Comparison of ENCODE assay signal across 26 cellular contexts in genomic region chr17:13228711-13229110, GRCh38.
A peak's percentile ranks its signal among the peaks of the same experiment; 100 is the strongest.
DNase-seq lines count a peak whose midpoint lies in the region; ATAC-seq, FAIRE-seq and TF ChIP-seq lines count a peak whose summit lies in the region.
"Had no signal": no experiment of that assay in that cellular context is flagged by ENCODE, and none has a peak within 500 bp of the region (broad histone marks: within the 10 kb centered on the region; RNA-seq: fewer than 3 reads in every experiment).

No MANE protein-coding gene starts in this region.

- peaks cover 19% of the 10 kb centered on the region for H3K9me3 Mint-ChIP-seq in nephron progenitor cell
- no peaks in the 10 kb centered on the region for H3K9me3 Mint-ChIP-seq in osteocyte (ENCODE audit: unreplicated experiment)

- POLR2A ChIA-PET in H1 (lab: Charles Lee; ENCODE audit: partially characterized antibody): no interaction called here

- H4K20me1 ChIP-seq in H1 (replicated peaks in 1 of 2; ENCODE audit: control insufficient read depth in 1 of 2, insufficient read depth in 2 of 2, low read length in 2 of 2): no peaks in the 10 kb centered on the region
- H4K20me1 ChIP-seq: BLaER1 had no signal

- CTCF ChIA-PET in H1 (lab: Charles Lee; ENCODE audit: partially characterized antibody): interaction anchor here (1.1 kb wide), 1 partner anchor 27 kb away, joined by 4 read pairs; no protein-coding TSS in a partner anchor

- H3K79me2 ChIP-seq in H1 (ENCODE audit: control insufficient read depth in 1 of 2, insufficient read depth in 2 of 2, low read length in 2 of 2): no peaks in the 10 kb centered on the region

- H3K9ac ChIP-seq in H1 (replicated peaks in 1 of 4; ENCODE audit: extremely low read depth in 1 of 4, low read depth in 3 of 4, low read length in 3 of 4): no peak overlapping the region
- H3K9ac ChIP-seq: BLaER1 had no signal

- TF ChIP-seq EP300 in H1 (IDR thresholded peaks at IDR 0.05; ENCODE audit: borderline replicate concordance in 1 of 2, low read depth in 2 of 2, low read length in 2 of 2): no peak

- no peak overlapping the region for H3K4ac ChIP-seq in H1 (replicated peaks; ENCODE audit: insufficient read length, low read depth, low read length)

- H2AK5ac ChIP-seq in H1 (ENCODE audit: low read depth, low read length): no peak overlapping the region

- no peak overlapping the region for H4K5ac ChIP-seq in H1 (ENCODE audit: insufficient read length, low read depth, low read length)

- no peak for TF ChIP-seq POLR2A in H1 (IDR thresholded peaks at IDR 0.05; ENCODE audit: control extremely low read depth in 1 of 2, low read depth in 2 of 2, low read length in 2 of 2)

- no peak for TF ChIP-seq RAD21 in H1 (IDR thresholded peaks at IDR 0.05 in 1 of 2, conservative IDR thresholded peaks at IDR 0.05 in 1 of 2; ENCODE audit: low read depth in 2 of 2, low read length in 2 of 2)

- H3K27ac Mint-ChIP-seq in nephron progenitor cell (no peak overlapping the region), osteocyte (ENCODE audit: unreplicated experiment) (no peak overlapping the region)
- H3K27ac Mint-ChIP-seq: CD4-positive, alpha-beta memory T cell; CD8-positive, alpha-beta memory T cell had no signal

- no peak overlapping the region for H4K8ac ChIP-seq in H1 (ENCODE audit: extremely low read depth, insufficient read depth, low read length)

- TF ChIP-seq CTCF in H1 (IDR thresholded peaks at IDR 0.05; ENCODE audit: control extremely low read depth in 1 of 3, insufficient read depth in 1 of 3, low read depth in 1 of 3, low read length in 3 of 3) (no peak), nephron progenitor cell (IDR thresholded peaks at IDR 0.05) (no peak), osteocyte (IDR thresholded peaks at IDR 0.05) (no peak)

- no peak overlapping the region for H2BK20ac ChIP-seq in H1 (ENCODE audit: low read length)

- H3K36me3 ChIP-seq in H1 (ENCODE audit: control insufficient read depth in 2 of 4, insufficient read depth in 4 of 4, low read length in 3 of 4): no peaks in the 10 kb centered on the region
- H3K36me3 ChIP-seq: BE2C, BLaER1 had no signal

- no peak overlapping the region for H2BK12ac ChIP-seq in H1 (ENCODE audit: low read depth, low read length)

- H3K27ac ChIP-seq in H1 (ENCODE audit: low read depth, low read length): no peak overlapping the region
- H3K27ac ChIP-seq: BLaER1 had no signal

- H3K4me1 ChIP-seq in H1 (replicated peaks in 1 of 4; ENCODE audit: control insufficient read depth in 3 of 4, insufficient read depth in 4 of 4, low read length in 3 of 4): no peaks in the 10 kb centered on the region
- H3K4me1 ChIP-seq: BE2C, BLaER1 had no signal

- no peak overlapping the region for H4K91ac ChIP-seq in H1 (replicated peaks; ENCODE audit: insufficient read length, low read length)

- H2BK5ac ChIP-seq in H1 (ENCODE audit: low read depth, low read length): no peak overlapping the region

- H3K23ac ChIP-seq in H1 (ENCODE audit: insufficient read length): no peak overlapping the region

- no peak overlapping the region for H3K4me3 Mint-ChIP-seq in nephron progenitor cell
- no peak overlapping the region for H3K4me3 Mint-ChIP-seq in osteocyte (ENCODE audit: unreplicated experiment)
- H3K4me3 Mint-ChIP-seq: CD14-positive monocyte; CD4-positive, alpha-beta memory T cell; CD4-positive, CD25-positive, alpha-beta regulatory T cell; CD8-positive, alpha-beta memory T cell had no signal

- no peak for ATAC-seq in HG03460 (IDR thresholded peaks at IDR 0.05; ENCODE audit: unreplicated experiment)
- ATAC-seq: GM12878 had no signal

- H3K9me3 ChIP-seq in H1 (ENCODE audit: insufficient read depth in 2 of 2, low read depth in 1 of 2, low read length in 1 of 2): no peaks in the 10 kb centered on the region
- H3K9me3 ChIP-seq: BE2C, BLaER1 had no signal

- H2BK120ac ChIP-seq in H1 (replicated peaks; ENCODE audit: low read depth, low read length): no peak overlapping the region

- no peak overlapping the region for H3K14ac ChIP-seq in H1 (ENCODE audit: insufficient read length)

- no peak overlapping the region for H2BK15ac ChIP-seq in H1 (ENCODE audit: low read length)

- no peaks in the 10 kb centered on the region for H3K23me2 ChIP-seq in H1 (ENCODE audit: low read depth, low read length)

- no peak overlapping the region for H3K4me3 ChIP-seq in H1 (ENCODE audit: extremely low read depth in 1 of 4, insufficient read depth in 2 of 4, low read depth in 3 of 4, low read length in 4 of 4)
- H3K4me3 ChIP-seq: BLaER1, GM12878 had no signal

- no peaks in the 10 kb centered on the region for H3K79me1 ChIP-seq in H1 (ENCODE audit: low read depth, low read length)

- DNase-seq in H1 (ENCODE audit: low read depth in 1 of 2, low spot score in 2 of 2) (no peak), nephron progenitor cell (peak; percentile 6), T-helper 9 cell (no peak), osteocyte (ENCODE audit: extremely low spot score, unreplicated experiment) (no peak)
- DNase-seq: 8988T; ACHN; BE2C; C1 segment of cervical spinal cord; CD4-positive, alpha-beta memory T cell; CD4-positive, CD25-positive, alpha-beta regulatory T cell; CD8-positive, alpha-beta memory T cell; COR-L47; DMS 273 treated with DMSO at 0.1 percent for 48 hours; DMS153; DMS53; DMS79; DND-41; EL; GDM1 had no signal

- no peak for FAIRE-seq in H1 (lab: Jason Lieb, UNC)
- FAIRE-seq: A204.1, GM12878, GM12892, GM18507 had no signal

- WGBS in H1 (ENCODE audit: extremely low coverage in 1 of 2, insufficient coverage in 1 of 2, insufficient read length in 1 of 2, insufficient replicate concordance in 2 of 2, low coverage in 1 of 2, low lambda C conversion rate in 2 of 2, missing lambda C conversion rate in 1 of 2), 2 experiments: 87% methylated on average over 13 of the region's 13 CpGs; no CpG with 5 or more reads in 1 of the 2 experiments

- no peaks in the 10 kb centered on the region for H3K27me3 Mint-ChIP-seq in nephron progenitor cell (ENCODE audit: low read depth, poor library complexity)
- H3K27me3 Mint-ChIP-seq in osteocyte (ENCODE audit: unreplicated experiment): peaks cover 38% of the 10 kb centered on the region
- H3K27me3 Mint-ChIP-seq: CD8-positive, alpha-beta memory T cell had no signal

- H3K36me3 Mint-ChIP-seq in nephron progenitor cell (ENCODE audit: low read depth) (peaks cover 14% of the 10 kb centered on the region), osteocyte (ENCODE audit: unreplicated experiment) (no peaks in the 10 kb centered on the region)
- H3K36me3 Mint-ChIP-seq: CD14-positive monocyte; CD4-positive, alpha-beta memory T cell; CD4-positive, CD25-positive, alpha-beta regulatory T cell; CD8-positive, alpha-beta memory T cell had no signal

- H2AFZ ChIP-seq in H1 (ENCODE audit: low read length): 0 out of 2 replicates have a peak overlapping the region, but pooled peaks have one; percentile 58

- H3K4me1 Mint-ChIP-seq in nephron progenitor cell: peaks cover 39% of the 10 kb centered on the region
- H3K4me1 Mint-ChIP-seq in osteocyte (ENCODE audit: unreplicated experiment): no peaks in the 10 kb centered on the region
- H3K4me1 Mint-ChIP-seq: CD14-positive monocyte; CD4-positive, alpha-beta memory T cell; CD4-positive, CD25-positive, alpha-beta regulatory T cell; CD8-positive, alpha-beta memory T cell had no signal

- no peak overlapping the region for H3K4me2 ChIP-seq in H1 (ENCODE audit: insufficient read depth in 1 of 2, low read depth in 2 of 2, low read length in 2 of 2)
- H3K4me2 ChIP-seq: BLaER1 had no signal

- H3K18ac ChIP-seq in H1 (ENCODE audit: extremely low read depth, low read length): no peak overlapping the region

- H3K27me3 ChIP-seq in H1 (replicated peaks in 1 of 4; ENCODE audit: control insufficient read depth in 3 of 4, extremely low read depth in 1 of 4, insufficient read depth in 3 of 4, low read length in 3 of 4): no peaks in the 10 kb centered on the region
- H3K27me3 ChIP-seq: BE2C, BLaER1 had no signal

- H3K56ac ChIP-seq in H1 (replicated peaks; ENCODE audit: insufficient read length, low read depth, low read length): no peak overlapping the region

TF ChIP-seq in H1, 55 proteins besides CTCF, POLR2A, EP300 and RAD21:
- TF ChIP-seq FOSL1 (IDR thresholded peaks at IDR 0.05; ENCODE audit: insufficient read depth, low read depth, low read length) (no peak), RFX5 (IDR thresholded peaks at IDR 0.05; ENCODE audit: borderline replicate concordance, low read depth, low read length) (no peak), ATF3 (IDR thresholded peaks at IDR 0.05; ENCODE audit: insufficient read depth, low read depth, low read length) (no peak), PHF8 (conservative IDR thresholded peaks at IDR 0.05; ENCODE audit: low read depth, low read length) (no peak), GTF2F1 (IDR thresholded peaks at IDR 0.05; ENCODE audit: borderline replicate concordance, low read depth, low read length) (no peak), CHD2 (IDR thresholded peaks at IDR 0.05; ENCODE audit: low read length) (no peak), SIX5 (IDR thresholded peaks at IDR 0.05; ENCODE audit: low read depth, low read length) (no peak), RXRA (IDR thresholded peaks at IDR 0.05; ENCODE audit: insufficient read depth, low read depth, low read length) (no peak), YY1 (IDR thresholded peaks at IDR 0.05; ENCODE audit: low read depth, low read length) (no peak), TCF12 (IDR thresholded peaks at IDR 0.05; ENCODE audit: low read depth, low read length) (no peak)
